In the genomic region with DNA sequence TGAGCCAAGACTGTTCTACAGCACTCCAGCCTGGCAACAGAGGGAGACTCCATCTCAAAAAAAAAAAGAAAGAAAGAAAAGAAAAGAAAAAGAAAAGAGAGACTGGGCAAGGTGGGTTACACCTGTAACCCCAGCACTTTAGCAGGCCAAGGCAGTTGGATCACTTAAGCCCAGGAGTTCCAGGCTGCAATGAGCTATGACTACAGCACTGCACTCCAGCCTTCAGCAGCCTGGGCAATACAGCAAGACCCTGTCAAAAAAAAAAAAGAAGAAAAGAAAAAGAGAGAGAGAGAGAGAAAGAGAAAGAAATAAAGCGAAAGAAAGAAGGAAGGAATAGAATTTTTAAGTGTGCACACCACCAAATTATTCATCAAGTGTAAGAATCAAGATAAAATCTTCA, we compare ENCODE assay signal across 20 cellular contexts. TPM values are rescaled to one million over a fixed set of nuclear protein-coding genes. Genes with fewer than 3 reads are reported as not detected.
A peak's percentile ranks its signal among the peaks of the same experiment; 100 is the strongest.
DNase-seq lines count a peak whose midpoint lies in the region; ATAC-seq and TF ChIP-seq lines count a peak whose summit lies in the region.
"Had no signal": no experiment of that assay in that cellular context is flagged by ENCODE, and none has a peak within 500 bp of the region (broad histone marks: within the 10 kb centered on the region; RNA-seq: fewer than 3 reads in every experiment).

No MANE protein-coding gene starts in this region.

- in situ Hi-C loops in Panc1 (cut with HindIII; ENCODE audit: low pct_unique_long_range_greater_than_20kb, low sequenced_read_pairs): no loop called here

- H3K4me3 Mint-ChIP-seq in T-helper 2 cell treated with Interferon-gamma antibody and Interleukin-4, amounts not matched to agents 5 μg/mL and 100 μg/mL, for 36 hours: peak overlapping the region; percentile 65
- peak overlapping the region; percentile 21 for H3K4me3 Mint-ChIP-seq in progenitor cell of endocrine pancreas (ENCODE audit: low read depth)
- no peak overlapping the region for H3K4me3 Mint-ChIP-seq in activated CD8-positive, alpha-beta T cell treated with anti-CD3 and anti-CD28 coated beads for 36 hours
- H3K4me3 Mint-ChIP-seq: activated CD4-positive, alpha-beta T cell treated with anti-CD3 and anti-CD28 coated beads, Interleukin-2, amount 10 ng/mL, durations not matched to agents 7 days and 5 days had no signal

- peaks cover 7% of the 10 kb centered on the region for H3K36me3 Mint-ChIP-seq in T-helper 2 cell treated with Interferon-gamma antibody and Interleukin-4, amounts not matched to agents 5 μg/mL and 100 μg/mL, for 36 hours (ENCODE audit: low read depth)
- peaks cover 3% of the 10 kb centered on the region for H3K36me3 Mint-ChIP-seq in progenitor cell of endocrine pancreas (ENCODE audit: insufficient read depth)
- no peaks in the 10 kb centered on the region for H3K36me3 Mint-ChIP-seq in activated CD8-positive, alpha-beta T cell treated with anti-CD3 and anti-CD28 coated beads for 36 hours (ENCODE audit: low read depth)

- H4K20me1 ChIP-seq in fibroblast of lung (ENCODE audit: control insufficient read depth, extremely low read depth, insufficient read depth, low read length): no peaks in the 10 kb centered on the region

- peak overlapping the region; percentile 1 for H3K27ac Mint-ChIP-seq in T-helper 2 cell treated with Interferon-gamma antibody and Interleukin-4, amounts not matched to agents 5 μg/mL and 100 μg/mL, for 36 hours
- H3K27ac Mint-ChIP-seq in progenitor cell of endocrine pancreas: no peak overlapping the region
- no peak overlapping the region for H3K27ac Mint-ChIP-seq in activated CD8-positive, alpha-beta T cell treated with anti-CD3 and anti-CD28 coated beads for 36 hours
- H3K27ac Mint-ChIP-seq: activated CD4-positive, alpha-beta T cell treated with anti-CD3 and anti-CD28 coated beads, Interleukin-2, amount 10 ng/mL, durations not matched to agents 7 days and 5 days had no signal

- H3K27me3 Mint-ChIP-seq in T-helper 2 cell treated with Interferon-gamma antibody and Interleukin-4, amounts not matched to agents 5 μg/mL and 100 μg/mL, for 36 hours (ENCODE audit: low read depth): peaks cover 16% of the 10 kb centered on the region
- H3K27me3 Mint-ChIP-seq in progenitor cell of endocrine pancreas: peaks cover 4% of the 10 kb centered on the region
- H3K27me3 Mint-ChIP-seq in activated CD8-positive, alpha-beta T cell treated with anti-CD3 and anti-CD28 coated beads for 36 hours: peaks cover 37% of the 10 kb centered on the region

- no peaks in the 10 kb centered on the region; the same call in 1 of the 2 replicates for H3K36me3 ChIP-seq in Panc1 (ENCODE audit: control insufficient read depth, insufficient read depth, low read length)
- no peaks in the 10 kb centered on the region for H3K36me3 ChIP-seq in fibroblast of lung (ENCODE audit: control insufficient read depth, insufficient read depth, low read length)
- H3K36me3 ChIP-seq: BE2C, esophagus squamous epithelium, upper lobe of right lung had no signal

- no peaks in the 10 kb centered on the region for H3K27me3 ChIP-seq in Panc1 (ENCODE audit: control insufficient read depth, insufficient read depth, low read length)
- H3K27me3 ChIP-seq in fibroblast of lung (ENCODE audit: control insufficient read depth, insufficient read depth, low read length): no peaks in the 10 kb centered on the region
- H3K27me3 ChIP-seq: BE2C, esophagus squamous epithelium, upper lobe of right lung had no signal

- no peaks in the 10 kb centered on the region for H3K9me3 ChIP-seq in Panc1 (ENCODE audit: control insufficient read depth, insufficient read depth, low read depth, low read length)
- no peaks in the 10 kb centered on the region for H3K9me3 ChIP-seq in fibroblast of lung (ENCODE audit: control insufficient read depth, insufficient read depth, low read depth, low read length)
- H3K9me3 ChIP-seq: BE2C, esophagus squamous epithelium, upper lobe of right lung had no signal

- H3K4me1 ChIP-seq in Panc1 (ENCODE audit: control insufficient read depth, insufficient read depth, low read length) (peaks cover 22% of the 10 kb centered on the region), fibroblast of lung (ENCODE audit: control insufficient read depth, extremely low read depth, insufficient read depth, low read length) (peaks cover 2% of the 10 kb centered on the region)
- H3K4me1 ChIP-seq: BE2C had no signal

- H3K27ac ChIP-seq in Panc1 (ENCODE audit: low read length) (0 out of 2 replicates have a peak overlapping the region, but pooled peaks have one; percentile 84), fibroblast of lung (ENCODE audit: insufficient read depth, low read length) (no peak overlapping the region)
- H3K27ac ChIP-seq: esophagus squamous epithelium, upper lobe of right lung had no signal

- H3K9me3 Mint-ChIP-seq in T-helper 2 cell treated with Interferon-gamma antibody and Interleukin-4, amounts not matched to agents 5 μg/mL and 100 μg/mL, for 36 hours: no peaks in the 10 kb centered on the region
- H3K9me3 Mint-ChIP-seq in progenitor cell of endocrine pancreas (ENCODE audit: low read depth): no peaks in the 10 kb centered on the region
- H3K9me3 Mint-ChIP-seq in activated CD8-positive, alpha-beta T cell treated with anti-CD3 and anti-CD28 coated beads for 36 hours: no peaks in the 10 kb centered on the region
- H3K9me3 Mint-ChIP-seq: activated CD4-positive, alpha-beta T cell treated with anti-CD3 and anti-CD28 coated beads, Interleukin-2, amount 10 ng/mL, durations not matched to agents 7 days and 5 days had no signal

- peaks cover 56% of the 10 kb centered on the region for H3K79me2 ChIP-seq in fibroblast of lung (ENCODE audit: control insufficient read depth, insufficient read depth, low read length)

- H2AFZ ChIP-seq in fibroblast of lung (ENCODE audit: low read length): no peak overlapping the region

- H3K4me3 ChIP-seq in Panc1 (ENCODE audit: low read depth in 2 of 2, low read length in 2 of 2) (peak overlapping the region; percentile 62 to 68; a peak in 3 of 4 replicates), fibroblast of lung (replicated peaks in 1 of 4; ENCODE audit: control extremely low read depth in 1 of 4, insufficient read depth in 1 of 4, low read depth in 3 of 4, low read length in 4 of 4) (no peak overlapping the region)
- H3K4me3 ChIP-seq: esophagus squamous epithelium, upper lobe of right lung had no signal

- POLR2A ChIA-PET in Panc1 (lab: Charles Lee): no interaction called here
- POLR2A ChIA-PET in activated CD8-positive, alpha-beta T cell treated with anti-CD3 and anti-CD28 coated beads for 36 hours (lab: Charles Lee): no interaction called here

- CTCF ChIA-PET in Panc1 (lab: Charles Lee): no interaction called here
- CTCF ChIA-PET in activated CD8-positive, alpha-beta T cell treated with anti-CD3 and anti-CD28 coated beads for 36 hours (lab: Charles Lee): interaction anchor here (1.0 kb wide), 1 partner anchor 50 kb away, joined by 3 read pairs; no protein-coding TSS in a partner anchor

- H3K4me2 ChIP-seq in fibroblast of lung (ENCODE audit: extremely low read depth, insufficient read depth, low read length): peak overlapping the region; percentile 29

- ATAC-seq in Panc1: no peak
- no peak for ATAC-seq in GM18907 (IDR thresholded peaks at IDR 0.05; ENCODE audit: unreplicated experiment)
- ATAC-seq in activated CD8-positive, alpha-beta T cell treated with anti-CD3 and anti-CD28 coated beads for 36 hours: no peak
- ATAC-seq: upper lobe of right lung had no signal

- no TSS peak for BruUV-seq in Panc1 (replicated peaks; lab: Mats Ljungman, UMichigan)

- TF ChIP-seq CTCF in Panc1 (IDR thresholded peaks at IDR 0.05) (no peak), fibroblast of lung (conservative IDR thresholded peaks at IDR 0.05 in 1 of 2, IDR thresholded peaks at IDR 0.05 in 1 of 2; ENCODE audit: low read depth in 1 of 2, low read length in 2 of 2) (no peak), progenitor cell of endocrine pancreas (IDR thresholded peaks at IDR 0.05; ENCODE audit: unreplicated experiment) (no peak)
- no peak for TF ChIP-seq CTCF in activated CD8-positive, alpha-beta T cell treated with anti-CD3 and anti-CD28 coated beads for 36 hours (IDR thresholded peaks at IDR 0.05)

- no peak overlapping the region for H3K9ac ChIP-seq in fibroblast of lung (ENCODE audit: insufficient read depth, low read length)

- intact Hi-C loops in Panc1 (cut with micrococcal nuclease; ENCODE audit: unreplicated experiment): loop anchor here (10.0 kb wide), 1 partner anchor 100 kb away; no protein-coding TSS in a partner anchor
- intact Hi-C loops in posterior vena cava (cut with DNase I): loop anchor here (5.0 kb wide), 3 partner anchors 258 to 803 kb away; partner anchors contain the start of gene CHMP1B (in 1 of the 2)
- intact Hi-C loops in activated CD8-positive, alpha-beta T cell treated with anti-CD3 and anti-CD28 coated beads for 36 hours (cut with micrococcal nuclease): loop anchor here (10.0 kb wide), 1 partner anchor 120 kb away; no protein-coding TSS in a partner anchor

- peaks cover 48% of the 10 kb centered on the region for H3K4me1 Mint-ChIP-seq in T-helper 2 cell treated with Interferon-gamma antibody and Interleukin-4, amounts not matched to agents 5 μg/mL and 100 μg/mL, for 36 hours (ENCODE audit: low read depth)
- H3K4me1 Mint-ChIP-seq in progenitor cell of endocrine pancreas (ENCODE audit: low read depth): peaks cover 13% of the 10 kb centered on the region
- H3K4me1 Mint-ChIP-seq in activated CD8-positive, alpha-beta T cell treated with anti-CD3 and anti-CD28 coated beads for 36 hours (ENCODE audit: low read depth): peaks cover 19% of the 10 kb centered on the region

- no peak for DNase-seq in T-helper 2 cell treated with Interferon-gamma antibody and Interleukin-4, amounts not matched to agents 5 μg/mL and 100 μg/mL, for 36 hours (ENCODE audit: low spot score)
- DNase-seq in T-helper 2 cell (no peak), Panc1 (ENCODE audit: low read depth, low spot score) (no peak), fibroblast of lung (ENCODE audit: low read depth in 2 of 2) (no peak), progenitor cell of endocrine pancreas (ENCODE audit: low spot score, unreplicated experiment) (no peak), posterior vena cava (ENCODE audit: low spot score) (no peak)
- no peak for DNase-seq in activated CD8-positive, alpha-beta T cell treated with anti-CD3 and anti-CD28 coated beads for 36 hours
- DNase-seq: activated CD4-positive, alpha-beta T cell treated with anti-CD3 and anti-CD28 coated beads, Interleukin-2, amount 10 ng/mL, durations not matched to agents 7 days and 5 days; activated naive CD4-positive, alpha-beta T cell; amygdala; BE2C; caudate nucleus; effector CD8-positive, alpha-beta T cell; esophagus squamous epithelium; mesenchymal stem cell; NCI-H1436; NCI-H524; SW 1271; upper lobe of right lung had no signal

RNA-seq across cellular contexts. Expression of gene SPIRE1, which starts 2.9 kb away (rescaled TPM):
- total RNA-seq in Panc1 (2021; ENCODE audit: unreplicated experiment) (45.5 TPM), fibroblast of lung (28.8 and 31.0 TPM in 2 replicates), progenitor cell of endocrine pancreas (24.6 and 29.4 TPM in 2 replicates), posterior vena cava (10 to 100 TPM; 32.3 to 47.8 TPM)
- polyA plus RNA-seq in Panc1 (2012; ENCODE audit: insufficient read length): 20.0 TPM
- 16.5 and 19.0 TPM in 2 replicates for polyA plus RNA-seq in fibroblast of lung
- 13.0 and 13.7 TPM in 2 replicates for polyA plus RNA-seq in fibroblast of lung (2012)
- 7.4 and 16.3 TPM in 2 replicates for polyA minus RNA-seq in fibroblast of lung (ENCODE audit: low replicate concordance)
- 1 to 10 TPM; 2.8 to 4.4 TPM for total RNA-seq in activated CD8-positive, alpha-beta T cell treated with anti-CD3 and anti-CD28 coated beads for 36 hours

RNA-seq across cellular contexts. Expression of gene CEP76, which starts 47.6 kb away (rescaled TPM):
- total RNA-seq in Panc1 (2021; ENCODE audit: unreplicated experiment) (12.9 TPM), fibroblast of lung (8.1 and 8.5 TPM in 2 replicates), progenitor cell of endocrine pancreas (12.1 and 14.4 TPM in 2 replicates), posterior vena cava (1 to 10 TPM; 2.8 to 4.5 TPM)
- polyA plus RNA-seq in Panc1 (2012; ENCODE audit: insufficient read length): 6.2 TPM
- polyA plus RNA-seq in fibroblast of lung: 5.2 and 7.5 TPM in 2 replicates
- 3.3 and 4.3 TPM in 2 replicates for polyA plus RNA-seq in fibroblast of lung (2012)
- 1.8 TPM in 1 of 2 replicates, not detected in the other for polyA minus RNA-seq in fibroblast of lung (ENCODE audit: low replicate concordance)
- total RNA-seq in activated CD8-positive, alpha-beta T cell treated with anti-CD3 and anti-CD28 coated beads for 36 hours: 10 to 100 TPM; 11.9 to 12.5 TPM

RNA-seq across cellular contexts. Expression of gene PSMG2, which starts 47.9 kb away (rescaled TPM):
- total RNA-seq in Panc1 (2021; ENCODE audit: unreplicated experiment) (63.1 TPM), fibroblast of lung (72.8 and 74.5 TPM in 2 replicates), progenitor cell of endocrine pancreas (56.7 and 58.2 TPM in 2 replicates), posterior vena cava (10 to 100 TPM; 60.6 to 62.3 TPM)
- 33.1 TPM for polyA plus RNA-seq in Panc1 (2012; ENCODE audit: insufficient read length)
- polyA plus RNA-seq in fibroblast of lung: 78.7 and 79.4 TPM in 2 replicates
- 65.4 and 79.1 TPM in 2 replicates for polyA plus RNA-seq in fibroblast of lung (2012)
- 11.2 and 30.5 TPM in 2 replicates for polyA minus RNA-seq in fibroblast of lung (ENCODE audit: low replicate concordance)
- total RNA-seq in activated CD8-positive, alpha-beta T cell treated with anti-CD3 and anti-CD28 coated beads for 36 hours: 100 to 1,000 TPM; 105 to 113 TPM

Comparison
In these comparisons a context has a peak if more than half of its experiments do, and no peak if none do; other contexts are left out.
1. H3K4me3 ChIP-seq: peak in Panc1 (2 of 2); none in fibroblast of lung (0 of 4).